Comparison of ENCODE assay signal across 8 cellular contexts in the genomic region with DNA sequence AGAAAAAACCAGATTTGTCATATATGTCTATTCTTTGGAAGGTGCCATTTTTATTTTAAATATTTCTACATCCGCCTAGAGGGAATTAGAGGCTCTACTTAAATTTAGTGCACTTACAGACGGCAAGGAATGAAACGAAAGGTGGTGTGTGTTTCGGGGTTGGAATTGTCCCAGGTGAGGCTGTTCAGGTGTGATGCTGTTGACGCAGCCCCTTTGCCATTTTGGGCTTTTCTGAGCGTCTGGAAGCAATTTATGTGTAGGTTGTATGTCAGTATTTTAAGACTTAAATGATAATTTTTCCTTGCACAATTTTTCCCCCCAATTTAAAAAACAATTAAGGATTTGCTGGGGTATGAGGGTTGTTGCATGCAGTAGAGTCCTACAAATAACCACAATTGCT. TPM values are rescaled to one million over a fixed set of nuclear protein-coding genes. Genes with fewer than 3 reads are reported as not detected.
DNase-seq lines count a peak whose midpoint lies in the region; ATAC-seq and TF ChIP-seq lines count a peak whose summit lies in the region.

No MANE protein-coding gene starts in this region.

- intact Hi-C loops in breast epithelium (cut with DNase I; ENCODE audit: low total_unique reads) = no loop called here

- peak overlapping the region; percentile 8 for H3K27ac Mint-ChIP-seq in stimulated activated naive CD8-positive, alpha-beta T cell treated with anti-CD3 and anti-CD28 coated beads, Interleukin-15, Interleukin-2, amounts not matched to agents 100 ng/mL and 50 ng/mL, for 24 hours

- H3K9me3 ChIP-seq in breast epithelium (no peaks in the 10 kb centered on the region), mucosa of rectum (ENCODE audit: control insufficient read depth in 2 of 2, low read length in 2 of 2) (no peaks in the 10 kb centered on the region)

- TF ChIP-seq POLR2A in breast epithelium (IDR thresholded peaks at IDR 0.05) = no peak

- no peak for DNase-seq in stimulated activated naive CD8-positive, alpha-beta T cell treated with anti-CD3 and anti-CD28 coated beads, Interleukin-15, Interleukin-2, amounts not matched to agents 100 U/mL and 50 U/mL, for 24 hours
- DNase-seq in breast epithelium (ENCODE audit: low spot score in 2 of 2) (peak; percentile 13 to 15), SW480 (ENCODE audit: low spot score) (no peak), DMS114 treated with DMSO at 0.1 percent for 48 hours (lab: John Stamatoyannopoulos, UW; ENCODE audit: unreplicated experiment) (no peak), iPS-NIHi7 (ENCODE audit: extremely low spot score) (no peak), SIG-M5 (lab: John Stamatoyannopoulos, UW) (no peak)

- H3K27me3 ChIP-seq in breast epithelium (no peaks in the 10 kb centered on the region), mucosa of rectum (ENCODE audit: control insufficient read depth in 2 of 2, insufficient read depth in 2 of 2, low read length in 2 of 2) (peaks cover 0 to 4% of the 10 kb centered on the region in 2 donors)

- H3K4me3 Mint-ChIP-seq in stimulated activated naive CD8-positive, alpha-beta T cell treated with anti-CD3 and anti-CD28 coated beads, Interleukin-15, Interleukin-2, amounts not matched to agents 100 ng/mL and 50 ng/mL, for 24 hours = peak overlapping the region; percentile 90

- peak overlapping the region in 1 of 2 donors; percentile 58 for H3K9ac ChIP-seq in mucosa of rectum (ENCODE audit: low read depth in 1 of 2, low read length in 2 of 2)

- peaks cover 68% of the 10 kb centered on the region for H3K4me1 Mint-ChIP-seq in stimulated activated naive CD8-positive, alpha-beta T cell treated with anti-CD3 and anti-CD28 coated beads, Interleukin-15, Interleukin-2, amounts not matched to agents 100 ng/mL and 50 ng/mL, for 24 hours (ENCODE audit: low read depth)

- H3K4me3 ChIP-seq in breast epithelium = peak overlapping the region; percentile 53 to 82 (median 82)
- H3K4me3 ChIP-seq in mucosa of rectum (ENCODE audit: low read length in 2 of 2) = peak overlapping the region; percentile 55 to 82

- TF ChIP-seq CTCF in breast epithelium (IDR thresholded peaks at IDR 0.05) = no peak

- H3K36me3 Mint-ChIP-seq in stimulated activated naive CD8-positive, alpha-beta T cell treated with anti-CD3 and anti-CD28 coated beads, Interleukin-15, Interleukin-2, amounts not matched to agents 100 ng/mL and 50 ng/mL, for 24 hours (ENCODE audit: low read depth) = peaks cover 35% of the 10 kb centered on the region

- H3K27ac ChIP-seq in breast epithelium (no peak overlapping the region), mucosa of rectum (ENCODE audit: low read depth in 2 of 2, low read length in 2 of 2) (no peak overlapping the region)

- H3K4me1 ChIP-seq in breast epithelium (peaks cover 0 to 30% of the 10 kb centered on the region in 2 donors), mucosa of rectum (ENCODE audit: control insufficient read depth in 2 of 2, insufficient read depth in 2 of 2, low read length in 2 of 2) (peaks cover 23 to 35% of the 10 kb centered on the region in 2 donors)

- ATAC-seq in stimulated activated naive CD8-positive, alpha-beta T cell treated with anti-CD3 and anti-CD28 coated beads, Interleukin-15, Interleukin-2, amounts not matched to agents 100 U/mL and 50 U/mL, for 24 hours = no peak

- H3K9me3 Mint-ChIP-seq in stimulated activated naive CD8-positive, alpha-beta T cell treated with anti-CD3 and anti-CD28 coated beads, Interleukin-15, Interleukin-2, amounts not matched to agents 100 ng/mL and 50 ng/mL, for 24 hours = no peaks in the 10 kb centered on the region

- no peaks in the 10 kb centered on the region for H3K36me3 ChIP-seq in breast epithelium
- no peaks in the 10 kb centered on the region for H3K36me3 ChIP-seq in mucosa of rectum (ENCODE audit: control insufficient read depth in 2 of 2, insufficient read depth in 2 of 2, low read length in 2 of 2)

- H3K27me3 Mint-ChIP-seq in stimulated activated naive CD8-positive, alpha-beta T cell treated with anti-CD3 and anti-CD28 coated beads, Interleukin-15, Interleukin-2, amounts not matched to agents 100 ng/mL and 50 ng/mL, for 24 hours = peaks cover 5% of the 10 kb centered on the region

RNA-seq across cellular contexts. Expression of gene TENT4A, which starts 2.0 kb away (rescaled TPM):
- total RNA-seq in breast epithelium = 10 to 100 TPM; 24.1 to 26.2 (median 24.8) TPM

Comparison
In these comparisons a context has a peak if more than half of its experiments do, and no peak if none do; other contexts are left out.
1. DNase-seq: peak in breast epithelium (2 of 2); none in stimulated activated naive CD8-positive, alpha-beta T cell treated with anti-CD3 and anti-CD28 coated beads, Interleukin-15, Interleukin-2, amounts not matched to agents 100 U/mL and 50 U/mL, for 24 hours (single experiment), SW480 (single experiment), DMS114 treated with DMSO at 0.1 percent for 48 hours (single experiment), iPS-NIHi7 (single experiment) and SIG-M5 (single experiment).